27 cellular contexts compared by ENCODE assay signal in the genomic region with DNA sequence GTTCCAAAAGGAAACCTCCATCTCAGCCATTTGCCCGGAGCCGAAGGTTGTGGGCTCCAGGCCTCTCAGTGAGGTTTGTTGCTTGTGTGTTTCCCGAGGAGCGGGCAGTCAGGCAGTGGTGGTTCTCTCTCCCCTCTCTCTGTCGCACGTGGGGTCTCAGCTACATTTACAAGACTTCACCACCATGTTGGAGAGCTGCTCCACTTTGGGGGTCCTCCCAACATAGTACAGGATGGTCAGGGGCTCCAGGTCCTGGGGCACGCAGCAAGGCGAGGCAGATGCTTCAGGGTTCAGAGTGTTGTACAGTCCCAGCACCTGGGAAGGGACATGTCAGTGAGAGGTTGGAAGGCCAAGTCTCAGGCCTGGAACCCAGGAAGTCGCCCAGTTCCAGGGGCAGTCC. TPM values are rescaled to one million over a fixed set of nuclear protein-coding genes. Genes with fewer than 3 reads are reported as not detected.
DNase-seq lines count a peak whose midpoint lies in the region; ATAC-seq, FAIRE-seq and TF ChIP-seq lines count a peak whose summit lies in the region.
"Had no signal": no experiment of that assay in that cellular context is flagged by ENCODE, and none has a peak within 500 bp of the region (broad histone marks: within the 10 kb centered on the region; RNA-seq: fewer than 3 reads in every experiment).

No MANE protein-coding gene starts in this region.

- RAD21 ChIA-PET in GM12878 (lab: Charles Lee; ENCODE audit: unreplicated experiment) = interaction anchor here (0.7 to 1.5 kb wide), 3 partner anchors 29 to 436 kb away, joined by 3 to 4 read pairs (median 4); no protein-coding TSS in a partner anchor

- in situ Hi-C loops in GM12878 (cut with MboI) = no loop called here

- intact Hi-C loops in GM12878 (cut with micrococcal nuclease; ENCODE audit: unreplicated experiment) = no loop called here

- H3K4me2 ChIP-seq in GM12878 (ENCODE audit: control insufficient read depth, insufficient read depth) = 0 out of 2 replicates have a peak overlapping the region, but pooled peaks have one; percentile 32

- FAIRE-seq in GM12878 (lab: Jason Lieb, UNC) = no peak
- FAIRE-seq: GM19239 had no signal

- no peaks in the 10 kb centered on the region for H3K27me3 Mint-ChIP-seq in activated T-cell treated with anti-CD3 and anti-CD28 coated beads, Interleukin-2, amount 50 U/mL, for 24 hours
- H3K27me3 Mint-ChIP-seq in naive B cell = no peaks in the 10 kb centered on the region
- H3K27me3 Mint-ChIP-seq: CD4-positive, alpha-beta memory T cell had no signal

- H3K27me3 ChIP-seq in GM12878 (replicated peaks in 1 of 2; ENCODE audit: control insufficient read depth in 2 of 2, insufficient read depth in 2 of 2, low read length in 1 of 2) = no peaks in the 10 kb centered on the region

- no peak for TF ChIP-seq CTCF in GM12878 (IDR thresholded peaks at IDR 0.05 in 2 of 3, conservative IDR thresholded peaks at IDR 0.05 in 1 of 3; ENCODE audit: control insufficient read depth in 2 of 3, extremely low read depth in 1 of 3, insufficient read depth in 1 of 3, low read depth in 3 of 3, low read length in 3 of 3)

- no peaks in the 10 kb centered on the region for H3K79me2 ChIP-seq in GM12878 (ENCODE audit: control insufficient read depth, insufficient read depth, low read length)

- no peaks in the 10 kb centered on the region for H3K36me3 ChIP-seq in GM12878 (ENCODE audit: control insufficient read depth in 2 of 2, insufficient read depth in 2 of 2, low read length in 1 of 2)

- no peak for DNase-seq in activated T-cell treated with anti-CD3 and anti-CD28 coated beads, Interleukin-2, amount 50 U/mL, for 24 hours
- no peak for DNase-seq in activated T-cell treated with anti-CD3 and anti-CD28 coated beads, Interleukin-2, amount 50 U/mL, for 1 hour
- DNase-seq in GM12878 (ENCODE audit: low read depth, low spot score) = no peak
- DNase-seq in naive B cell = no peak
- DNase-seq in germinal center (ENCODE audit: low spot score) = no peak
- DNase-seq: C1 segment of cervical spinal cord; Calu3; CD4-positive, alpha-beta memory T cell; DMS79 treated with DMSO at 0.1 percent for 48 hours; GM23248; H9; Karpas-422; NCI-H1092 treated with DMSO at 0.1 percent for 48 hours; NCI-H1436; NCI-H187; NCI-H2081 treated with DMSO at 0.1 percent for 48 hours; NCI-H2171; NCI-H226; NCI-H510A; NCI-H69; SHP77 had no signal

- SMC1A ChIA-PET in GM12878 (lab: Charles Lee; ENCODE audit: uncharacterized antibody, unreplicated experiment) = no interaction called here

- POLR2A ChIA-PET in GM12878 (lab: Charles Lee) = interaction anchor here (0.8 kb wide), 1 partner anchor 13 kb away, joined by 3 read pairs; no protein-coding TSS in a partner anchor

- BruUV-seq in GM12878 (replicated peaks; lab: Mats Ljungman, UMichigan) = no TSS peak

- CTCF ChIA-PET in GM12878 (lab: Yijun Ruan, JAX) = interaction anchor here (2.1 to 4.3 kb wide), 2 partner anchors 22 to 53 kb away, joined by 9 to 32 read pairs; a partner anchor contains a TSS

- H4K20me1 ChIP-seq in GM12878 (ENCODE audit: control insufficient read depth, insufficient read depth) = no peaks in the 10 kb centered on the region

- H3K4me1 Mint-ChIP-seq in activated T-cell treated with anti-CD3 and anti-CD28 coated beads, Interleukin-2, amount 50 U/mL, for 24 hours (ENCODE audit: low read depth) = no peaks in the 10 kb centered on the region
- H3K4me1 Mint-ChIP-seq in naive B cell = peaks cover 45 to 74% (median 54%) of the 10 kb centered on the region in 3 donors
- H3K4me1 Mint-ChIP-seq: CD4-positive, alpha-beta memory T cell had no signal

- H3K9me3 ChIP-seq in GM12878 (replicated peaks; ENCODE audit: control insufficient read depth, insufficient read depth, low read length) = no peaks in the 10 kb centered on the region

- peaks cover 19% of the 10 kb centered on the region for H3K4me1 ChIP-seq in GM12878 (ENCODE audit: control insufficient read depth, insufficient read depth, low read length)

- TF ChIP-seq RAD21 in GM12878 (IDR thresholded peaks at IDR 0.05; ENCODE audit: insufficient read depth, low read depth, low read length) = no peak

- TF ChIP-seq EP300 in GM12878 (IDR thresholded peaks at IDR 0.05; ENCODE audit: borderline replicate concordance in 1 of 2, control insufficient read depth in 1 of 2, low read depth in 2 of 2, low read length in 2 of 2) = no peak

- H3K4me3 Mint-ChIP-seq in activated T-cell treated with anti-CD3 and anti-CD28 coated beads, Interleukin-2, amount 50 U/mL, for 24 hours = no peak overlapping the region
- H3K4me3 Mint-ChIP-seq in naive B cell = peak overlapping the region in 5 of 8 donors; percentile 10 to 82 (median 69)
- H3K4me3 Mint-ChIP-seq: CD4-positive, alpha-beta memory T cell; H9 had no signal

- WGBS in GM12878 (ENCODE audit: insufficient coverage, insufficient replicate concordance, low lambda C conversion rate, missing lambda C conversion rate) = 99% methylated on average over 7 of the region's 9 CpGs

- peaks cover 26% of the 10 kb centered on the region for H3K36me3 Mint-ChIP-seq in activated T-cell treated with anti-CD3 and anti-CD28 coated beads, Interleukin-2, amount 50 U/mL, for 24 hours (ENCODE audit: low read depth)
- H3K36me3 Mint-ChIP-seq in naive B cell = peaks cover 7 to 9% of the 10 kb centered on the region in 2 donors

- H3K9me3 Mint-ChIP-seq in activated T-cell treated with anti-CD3 and anti-CD28 coated beads, Interleukin-2, amount 50 U/mL, for 24 hours = no peaks in the 10 kb centered on the region
- no peaks in the 10 kb centered on the region for H3K9me3 Mint-ChIP-seq in naive B cell
- H3K9me3 Mint-ChIP-seq: H9 had no signal

- ATAC-seq in GM12878 = no peak
- no peak for ATAC-seq in naive B cell (ENCODE audit: low read depth in 2 of 2)
- no peak for ATAC-seq in HG02678 (IDR thresholded peaks at IDR 0.05; ENCODE audit: unreplicated experiment)
- no peak for ATAC-seq in GM21737 (IDR thresholded peaks at IDR 0.05; ENCODE audit: unreplicated experiment)
- ATAC-seq: Panc1 had no signal

- no peak overlapping the region; the same call in 1 of the 2 replicates for H2AFZ ChIP-seq in GM12878 (ENCODE audit: control insufficient read depth, low read depth, low read length)
- H2AFZ ChIP-seq: GM23248 had no signal

- H3K27ac ChIP-seq in GM12878 (ENCODE audit: control insufficient read depth, insufficient read depth) = peak overlapping the region; percentile 37
- H3K27ac ChIP-seq: GM23248, HL-60, RWPE1 had no signal

- no peak for TF ChIP-seq POLR2A in GM12878 (IDR thresholded peaks at IDR 0.05; ENCODE audit: low read depth, low read length)

- no peak overlapping the region for H3K4me3 ChIP-seq in GM12878
- H3K4me3 ChIP-seq: GM23248 had no signal

- H3K9ac ChIP-seq in GM12878 (ENCODE audit: control insufficient read depth, insufficient read depth, low read length) = no peak overlapping the region
- H3K9ac ChIP-seq: GM23248 had no signal

- H3K27ac Mint-ChIP-seq in activated T-cell treated with anti-CD3 and anti-CD28 coated beads, Interleukin-2, amount 50 U/mL, for 24 hours = peak overlapping the region; percentile 7
- peak overlapping the region; percentile 44 to 98 (median 90) for H3K27ac Mint-ChIP-seq in naive B cell
- H3K27ac Mint-ChIP-seq: CD4-positive, alpha-beta memory T cell had no signal

TF ChIP-seq in GM12878, 131 proteins besides CTCF, POLR2A, EP300 and RAD21 (continues in another document):
- TF ChIP-seq CREB1 (IDR thresholded peaks at IDR 0.05; ENCODE audit: low read depth) = no peak
- no peak for TF ChIP-seq ASH2L (IDR thresholded peaks at IDR 0.05; ENCODE audit: borderline replicate concordance, low read depth)
- TF ChIP-seq CHD4 (IDR thresholded peaks at IDR 0.05) = no peak
- no peak for TF ChIP-seq KDM1A (IDR thresholded peaks at IDR 0.05; ENCODE audit: borderline replicate concordance)
- no peak for TF ChIP-seq MXI1 (IDR thresholded peaks at IDR 0.05; ENCODE audit: low read depth, low read length)
- TF ChIP-seq TARDBP (IDR thresholded peaks at IDR 0.05; ENCODE audit: borderline replicate concordance) = no peak

RNA-seq across cellular contexts. Expression of a gene that starts 22.8 kb away (rescaled TPM):
- 7.7 and 8.6 TPM in 2 replicates for total RNA-seq in GM12878 (2013; cell fraction: nucleolus; rRNA removed)
- total RNA-seq in GM12878 (2014; rRNA removed) = 0.76 and 0.79 TPM in 2 replicates
- total RNA-seq in GM12878 (2014; rRNA removed; fragmentation: Illumina TruSeq; extraction: Trizol) = 0.60 and 0.76 TPM in 2 replicates
- total RNA-seq in GM12878 (2021) = 1.1 and 2.0 TPM in 2 replicates
- 1.2 TPM for polyA plus RNA-seq in GM12878 (2011; ENCODE audit: low read depth)
- polyA plus RNA-seq in GM12878 (2011; rRNA removed) = 1.9 and 2.6 TPM in 2 replicates
- polyA plus RNA-seq in GM12878 (2011; cell fraction: cytosol; rRNA removed) = 2.4 and 2.5 TPM in 2 replicates
- polyA plus RNA-seq in GM12878 (2011; cell fraction: nucleus; rRNA removed) = 9.2 and 10.7 TPM in 2 replicates
- 1.5 and 2.0 TPM in 2 replicates for polyA plus RNA-seq in GM12878 (2012)
- 1.4 TPM in 2 replicates for polyA plus RNA-seq in GM12878 (2014; fragmentation: Illumina TruSeq; extraction: Trizol)
- under 1 TPM; 0.27 to 0.47 TPM for polyA plus RNA-seq in GM12878 (2014; fragmentation: Nextera tagmentation; extraction: Ambion mirVana)
- polyA plus RNA-seq in GM12878 (2014; rRNA removed) = 0.56 and 1.3 TPM in 2 replicates
- polyA plus RNA-seq in GM12878 (2016; fragmentation: Nextera tagmentation; extraction: Ambion mirVana) = under 1 TPM; 0.50 to 0.86 TPM
- 1.9 and 12.4 TPM in 2 replicates for polyA minus RNA-seq in GM12878 (2011; rRNA and poly(A)+ RNA removed)
- polyA minus RNA-seq in GM12878 (2011; cell fraction: cytosol; rRNA and poly(A)+ RNA removed) = 0.53 TPM in 1 of 2 replicates, not detected in the other
- polyA minus RNA-seq in GM12878 (2011; cell fraction: nucleus; rRNA and poly(A)+ RNA removed) = 1.8 and 3.6 TPM in 2 replicates
- polyA plus RNA-seq in naive B cell (ENCODE audit: low read depth in 6 of 6) = under 1 TPM in 5 of 6 donors, not detected in 1; 0.19 to 0.66 (median 0.43) TPM

RNA-seq across cellular contexts. Expression of a gene that starts 26.5 kb away (rescaled TPM):
- total RNA-seq in GM12878 (2013; cell fraction: nucleolus; rRNA removed) = 27.0 and 28.8 TPM in 2 replicates
- 11.2 and 11.9 TPM in 2 replicates for total RNA-seq in GM12878 (2014; rRNA removed)
- 9.3 and 9.6 TPM in 2 replicates for total RNA-seq in GM12878 (2014; rRNA removed; fragmentation: Illumina TruSeq; extraction: Trizol)
- total RNA-seq in GM12878 (2021) = 8.2 and 8.9 TPM in 2 replicates
- 11.8 TPM for polyA plus RNA-seq in GM12878 (2011; ENCODE audit: low read depth)
- 20.6 and 24.8 TPM in 2 replicates for polyA plus RNA-seq in GM12878 (2011; rRNA removed)
- 20.6 and 21.2 TPM in 2 replicates for polyA plus RNA-seq in GM12878 (2011; cell fraction: cytosol; rRNA removed)
- 25.3 and 28.3 TPM in 2 replicates for polyA plus RNA-seq in GM12878 (2011; cell fraction: nucleus; rRNA removed)
- 10.5 and 11.9 TPM in 2 replicates for polyA plus RNA-seq in GM12878 (2012)
- polyA plus RNA-seq in GM12878 (2014; fragmentation: Illumina TruSeq; extraction: Trizol) = 8.2 and 10.9 TPM in 2 replicates
- polyA plus RNA-seq in GM12878 (2014; fragmentation: Nextera tagmentation; extraction: Ambion mirVana) = 10 to 100 TPM; 15.8 to 18.1 TPM
- polyA plus RNA-seq in GM12878 (2014; rRNA removed) = 9.6 and 12.2 TPM in 2 replicates
- polyA plus RNA-seq in GM12878 (2016; fragmentation: Nextera tagmentation; extraction: Ambion mirVana) = 10 to 100 TPM; 18.9 to 22.4 TPM
- 6.8 and 7.8 TPM in 2 replicates for polyA minus RNA-seq in GM12878 (2011; rRNA and poly(A)+ RNA removed)
- 2.8 and 6.4 TPM in 2 replicates for polyA minus RNA-seq in GM12878 (2011; cell fraction: cytosol; rRNA and poly(A)+ RNA removed)
- 12.0 and 16.3 TPM in 2 replicates for polyA minus RNA-seq in GM12878 (2011; cell fraction: nucleus; rRNA and poly(A)+ RNA removed)
- 10 to 100 TPM; 13.5 to 25.9 (median 19.7) TPM for polyA plus RNA-seq in naive B cell (ENCODE audit: low read depth in 6 of 6)
